Comparison of ENCODE assay signal across 20 cellular contexts in genomic region chr4:125198916-125199315, GRCh38.
A peak's percentile ranks its signal among the peaks of the same experiment; 100 is the strongest.
DNase-seq lines count a peak whose midpoint lies in the region; ATAC-seq and TF ChIP-seq lines count a peak whose summit lies in the region.
"Had no signal": no experiment of that assay in that cellular context is flagged by ENCODE, and none has a peak within 500 bp of the region (broad histone marks: within the 10 kb centered on the region; RNA-seq: fewer than 3 reads in every experiment).

No MANE protein-coding gene starts in this region.

- no peak overlapping the region for H2BK15ac ChIP-seq in neuronal stem cell (ENCODE audit: low read length)

- no peak overlapping the region for H3K4ac ChIP-seq in neuronal stem cell (ENCODE audit: low read length)

- no peak overlapping the region for H2BK120ac ChIP-seq in neuronal stem cell (ENCODE audit: low read depth, low read length)

- H3K4me2 ChIP-seq in PC-3 (ENCODE audit: low read length) = peak overlapping the region; percentile 61; the same call in 1 of the 2 replicates
- no peak overlapping the region for H3K4me2 ChIP-seq in neuronal stem cell (ENCODE audit: insufficient read depth, low read length, poor library complexity, severe bottlenecking)
- H3K4me2 ChIP-seq: KMS-11 had no signal

- intact Hi-C loops in PC-3 (cut with micrococcal nuclease) = no loop called here
- intact Hi-C loops in lower lobe of right lung (cut with DNase I) = no loop called here

- H4K8ac ChIP-seq in neuronal stem cell (ENCODE audit: low read depth, low read length) = no peak overlapping the region

- H3K23ac ChIP-seq in neuronal stem cell (ENCODE audit: low read depth, low read length, poor library complexity) = no peak overlapping the region

- no peaks in the 10 kb centered on the region for H3K79me1 ChIP-seq in neuronal stem cell (ENCODE audit: low read depth, low read length)

- no CpG with 5 or more reads among the region's 2 CpGs for WGBS in neuronal stem cell (ENCODE audit: extremely low coverage in 2 of 2, insufficient read length in 2 of 2, insufficient replicate concordance in 1 of 2), 2 donors

- TF ChIP-seq CTCF in PC-3 (conservative IDR thresholded peaks at IDR 0.05; ENCODE audit: low read depth, low read length) = no peak
- TF ChIP-seq CTCF in lower lobe of right lung (IDR thresholded peaks at IDR 0.05) = no peak

- no peak overlapping the region for H2AK5ac ChIP-seq in neuronal stem cell (ENCODE audit: low read depth, low read length)

- no peaks in the 10 kb centered on the region for H3K4me1 Mint-ChIP-seq in naive thymus-derived CD8-positive, alpha-beta T cell
- H3K4me1 Mint-ChIP-seq: CD14-positive monocyte had no signal

- H3K36me3 ChIP-seq in PC-3 (ENCODE audit: low read depth, low read length) (no peaks in the 10 kb centered on the region), neuronal stem cell (replicated peaks in 1 of 2; ENCODE audit: control insufficient read depth in 2 of 2, insufficient read depth in 2 of 2, low read length in 2 of 2) (no peaks in the 10 kb centered on the region), lower lobe of right lung (no peaks in the 10 kb centered on the region)
- H3K36me3 ChIP-seq: Peyer's patch had no signal

- no peaks in the 10 kb centered on the region for H3K79me2 ChIP-seq in PC-3 (ENCODE audit: low read length)

- H3K4me1 ChIP-seq in PC-3 (ENCODE audit: insufficient read depth, low read length) = peaks cover 15% of the 10 kb centered on the region
- H3K4me1 ChIP-seq in neuronal stem cell (ENCODE audit: control insufficient read depth in 2 of 2, insufficient read depth in 1 of 2, low read depth in 1 of 2, low read length in 2 of 2) = no peaks in the 10 kb centered on the region
- H3K4me1 ChIP-seq in lower lobe of right lung = peaks cover 3% of the 10 kb centered on the region
- H3K4me1 ChIP-seq: Peyer's patch had no signal

- peaks cover 0 to 11% (median 2%) of the 10 kb centered on the region in 9 donors for H3K9me3 Mint-ChIP-seq in naive thymus-derived CD8-positive, alpha-beta T cell

- no TSS peak for BruUV-seq in PC-3 (replicated peaks; lab: Mats Ljungman, UMichigan)

- H3K4me3 ChIP-seq in PC-3 (ENCODE audit: low read length) (no peak overlapping the region), neuronal stem cell (ENCODE audit: low read length in 2 of 2) (no peak overlapping the region), lower lobe of right lung (no peak overlapping the region)
- H3K4me3 ChIP-seq: Peyer's patch had no signal

- no peaks in the 10 kb centered on the region for H3K9me2 ChIP-seq in PC-3 (replicated peaks; ENCODE audit: low read length)

- ATAC-seq in PC-3 (peak; percentile 68), lower lobe of right lung (no peak)
- ATAC-seq in naive thymus-derived CD8-positive, alpha-beta T cell = no peak

- H3F3A ChIP-seq in PC-3 (ENCODE audit: low read length, unreplicated experiment) = no peaks in the 10 kb centered on the region

- no peaks in the 10 kb centered on the region for H3K36me3 Mint-ChIP-seq in naive thymus-derived CD8-positive, alpha-beta T cell
- H3K36me3 Mint-ChIP-seq: brain, CD14-positive monocyte had no signal

- H3K14ac ChIP-seq in neuronal stem cell (ENCODE audit: low read length) = no peak overlapping the region

- H3K27ac Mint-ChIP-seq in naive thymus-derived CD8-positive, alpha-beta T cell = no peak overlapping the region
- H3K27ac Mint-ChIP-seq: brain; CD14-positive monocyte; stimulated activated naive CD8-positive, alpha-beta T cell treated with anti-CD3 and anti-CD28 coated beads, Interleukin-15, Interleukin-2, amounts not matched to agents 100 ng/mL and 50 ng/mL, for 24 hours had no signal

- no peak overlapping the region for H2BK5ac ChIP-seq in neuronal stem cell (ENCODE audit: low read length)

- no peaks in the 10 kb centered on the region for H3K27me3 Mint-ChIP-seq in naive thymus-derived CD8-positive, alpha-beta T cell
- H3K27me3 Mint-ChIP-seq: stimulated activated naive CD8-positive, alpha-beta T cell treated with anti-CD3 and anti-CD28 coated beads, Interleukin-15, Interleukin-2, amounts not matched to agents 100 ng/mL and 50 ng/mL, for 24 hours had no signal

- CTCF ChIA-PET in PC-3 (lab: Charles Lee) = no interaction called here

- H4K20me1 ChIP-seq in PC-3 (ENCODE audit: low read length) = no peaks in the 10 kb centered on the region

- H3K9ac ChIP-seq in PC-3 (ENCODE audit: low read length) = no peak overlapping the region
- no peak overlapping the region for H3K9ac ChIP-seq in neuronal stem cell (ENCODE audit: low read depth, low read length, poor library complexity)
- H3K9ac ChIP-seq: KMS-11 had no signal

- POLR2A ChIA-PET in PC-3 (lab: Charles Lee; ENCODE audit: unreplicated experiment) = no interaction called here
- POLR2A ChIA-PET in naive thymus-derived CD8-positive, alpha-beta T cell (lab: Charles Lee) = no interaction called here

- H2AFZ ChIP-seq in PC-3 (ENCODE audit: low read length) (no peak overlapping the region; the same call in 1 of the 2 replicates), neuronal stem cell (ENCODE audit: low read length) (peak overlapping the region; percentile 58)

- peak; percentile 44 for DNase-seq in EL
- DNase-seq in PC-3 = peak; percentile 48
- peak; percentile 37 for DNase-seq in epithelial cell of prostate (ENCODE audit: low read depth, low spot score)
- no peak for DNase-seq in neuronal stem cell (ENCODE audit: low spot score)
- no peak for DNase-seq in NCI-H2107 (lab: John Stamatoyannopoulos, UW)
- DNase-seq in activated naive CD4-positive, alpha-beta T cell treated with Interleukin-2 at 50 U/mL for 16 hours = no peak
- no peak for DNase-seq in lower lobe of right lung
- no peak for DNase-seq in naive thymus-derived CD8-positive, alpha-beta T cell
- DNase-seq: activated CD4-positive, CD25-positive, alpha-beta regulatory T cell; activated naive CD4-positive, alpha-beta T cell; effector CD4-positive, alpha-beta T cell; NCI-H146; NCI-H510A treated with DMSO at 0.1 percent for 48 hours; Peyer's patch; small intestine; T-helper 1 cell had no signal

- H3K27me3 ChIP-seq in PC-3 (ENCODE audit: low read length) = no peaks in the 10 kb centered on the region
- no peaks in the 10 kb centered on the region for H3K27me3 ChIP-seq in neuronal stem cell (ENCODE audit: control insufficient read depth in 3 of 3, insufficient read depth in 3 of 3, low read depth in 1 of 3, low read length in 3 of 3)
- H3K27me3 ChIP-seq in lower lobe of right lung (ENCODE audit: low read depth) = no peaks in the 10 kb centered on the region
- H3K27me3 ChIP-seq: Peyer's patch had no signal

- no peak overlapping the region for H2BK12ac ChIP-seq in neuronal stem cell (ENCODE audit: low read length)

- no peak overlapping the region for H4K91ac ChIP-seq in neuronal stem cell (ENCODE audit: low read depth, low read length, poor library complexity)

- H3K18ac ChIP-seq in neuronal stem cell (ENCODE audit: low read length) = no peak overlapping the region

- H3K4me3 Mint-ChIP-seq in naive thymus-derived CD8-positive, alpha-beta T cell = no peak overlapping the region
- H3K4me3 Mint-ChIP-seq: brain; CD14-positive monocyte; stimulated activated naive CD8-positive, alpha-beta T cell treated with anti-CD3 and anti-CD28 coated beads, Interleukin-15, Interleukin-2, amounts not matched to agents 100 ng/mL and 50 ng/mL, for 24 hours had no signal

- H3K27ac ChIP-seq in PC-3 (ENCODE audit: low read length) (0 out of 2 replicates have a peak overlapping the region, but pooled peaks have one; percentile 18), epithelial cell of prostate (peak overlapping the region; percentile 64), neuronal stem cell (replicated peaks; ENCODE audit: low read length) (no peak overlapping the region), lower lobe of right lung (no peak overlapping the region)
- H3K27ac ChIP-seq: KMS-11, Peyer's patch had no signal

- H3K9me3 ChIP-seq in PC-3 (ENCODE audit: low read length) = no peaks in the 10 kb centered on the region
- H3K9me3 ChIP-seq in neuronal stem cell (replicated peaks in 1 of 2; ENCODE audit: control insufficient read depth in 2 of 2, insufficient read depth in 1 of 2, low read depth in 1 of 2, low read length in 2 of 2) = no peaks in the 10 kb centered on the region
- H3K9me3 ChIP-seq in lower lobe of right lung = no peaks in the 10 kb centered on the region
- H3K9me3 ChIP-seq: Peyer's patch had no signal

Comparison
In these comparisons a context has a peak if more than half of its experiments do, and no peak if none do; other contexts are left out.
1. DNase-seq: peak in EL (single experiment), PC-3 (single experiment) and epithelial cell of prostate (single experiment); none in neuronal stem cell (single experiment), NCI-H2107 (single experiment), activated naive CD4-positive, alpha-beta T cell treated with Interleukin-2 at 50 U/mL for 16 hours (single experiment), lower lobe of right lung (single experiment) and naive thymus-derived CD8-positive, alpha-beta T cell (0 of 10).
2. H3K27ac ChIP-seq: peak in PC-3 (single experiment) and epithelial cell of prostate (single experiment); none in neuronal stem cell (single experiment) and lower lobe of right lung (single experiment).